Comparison of ENCODE assay signal across 13 cellular contexts in the genomic region with DNA sequence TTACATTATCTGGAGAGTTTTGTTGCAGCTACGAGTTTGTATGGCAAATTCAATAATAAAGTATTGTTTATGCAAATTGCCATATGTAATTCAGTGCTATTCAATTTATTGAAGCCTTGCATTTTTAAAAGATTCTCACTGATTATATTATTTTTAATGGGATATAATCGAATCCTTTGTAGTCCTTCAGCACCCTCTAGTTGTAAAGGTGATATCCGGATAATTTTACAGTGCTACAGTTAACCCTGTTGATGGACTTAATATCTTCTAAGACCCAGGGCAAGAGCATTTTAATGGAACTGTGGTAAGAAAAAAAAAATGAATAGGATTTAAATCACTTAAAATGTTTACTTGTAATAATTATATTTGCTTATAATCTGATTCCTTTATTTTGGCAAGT. TPM values are rescaled to one million over a fixed set of nuclear protein-coding genes. Genes with fewer than 3 reads are reported as not detected.
A peak's percentile ranks its signal among the peaks of the same experiment; 100 is the strongest.
DNase-seq lines count a peak whose midpoint lies in the region; ATAC-seq and TF ChIP-seq lines count a peak whose summit lies in the region.
"Had no signal": no experiment of that assay in that cellular context is flagged by ENCODE, and none has a peak within 500 bp of the region (broad histone marks: within the 10 kb centered on the region; RNA-seq: fewer than 3 reads in every experiment).

No MANE protein-coding gene starts in this region.

- H3K4me1 Mint-ChIP-seq in activated naive CD8-positive, alpha-beta T cell treated with anti-CD3 and anti-CD28 coated beads, Interleukin-2, amount 50 U/mL, for 24 hours, result no peaks in the 10 kb centered on the region

- no peak overlapping the region for H3K4me3 ChIP-seq in AG04449 (ENCODE audit: low read depth, low read length)
- H3K4me3 ChIP-seq in HCT116 (replicated peaks in 1 of 2; ENCODE audit: low read depth in 1 of 2, low read length in 2 of 2), result no peak overlapping the region
- H3K4me3 ChIP-seq in fibroblast of villous mesenchyme (ENCODE audit: low read depth, low read length), result no peak overlapping the region
- H3K4me3 ChIP-seq: body of pancreas, gastroesophageal sphincter, prostate gland, transverse colon had no signal

- H3K36me3 Mint-ChIP-seq in activated naive CD8-positive, alpha-beta T cell treated with anti-CD3 and anti-CD28 coated beads, Interleukin-2, amount 50 U/mL, for 24 hours (ENCODE audit: low read depth), result no peaks in the 10 kb centered on the region

- no peak overlapping the region for H3K9ac ChIP-seq in HCT116 (ENCODE audit: low read length)

- intact Hi-C loops in HCT116 (cut with micrococcal nuclease), result no loop called here

- DNase-seq in AG04449 (ENCODE audit: low read depth, low spot score), result no peak
- DNase-seq in HCT116 (ENCODE audit: low read depth, low spot score), result peak; percentile 10
- DNase-seq in fibroblast of villous mesenchyme (ENCODE audit: low read depth), result peak; percentile 16
- DNase-seq in hippocampal formation (lab: John Stamatoyannopoulos, UW), result no peak
- no peak for DNase-seq in activated naive CD8-positive, alpha-beta T cell treated with anti-CD3 and anti-CD28 coated beads, Interleukin-2, amount 50 U/mL, for 24 hours
- DNase-seq: body of pancreas, NCI-H1417 treated with DMSO at 0.1 percent for 48 hours, transverse colon had no signal

- ATAC-seq in HCT116 (peak; percentile 50; the same call in 1 of the 2 replicates), SK-N-SH treated with all-trans-retinoic acid at 6 μM for 48 hours (peak; percentile 59; the same call in 2 of the 3 replicates), HG03159 (IDR thresholded peaks at IDR 0.05; ENCODE audit: unreplicated experiment) (no peak), GM21786 (IDR thresholded peaks at IDR 0.05; ENCODE audit: unreplicated experiment) (no peak)
- ATAC-seq in activated naive CD8-positive, alpha-beta T cell treated with anti-CD3 and anti-CD28 coated beads, Interleukin-2, amount 50 U/mL, for 24 hours, result no peak
- ATAC-seq: body of pancreas, gastroesophageal sphincter had no signal

- H3K9me3 Mint-ChIP-seq in activated naive CD8-positive, alpha-beta T cell treated with anti-CD3 and anti-CD28 coated beads, Interleukin-2, amount 50 U/mL, for 24 hours, result peaks cover 3% of the 10 kb centered on the region

- POLR2A ChIA-PET in AG04449 (lab: Yijun Ruan, JAX) (no interaction called here), HCT116 (lab: Charles Lee) (no interaction called here)

- no peaks in the 10 kb centered on the region for H3K9me2 ChIP-seq in HCT116 (ENCODE audit: insufficient read depth)

- no peak overlapping the region for H3K4me2 ChIP-seq in HCT116 (ENCODE audit: low read length)

- H3K9me3 ChIP-seq in HCT116 (ENCODE audit: control insufficient read depth in 1 of 2, insufficient read depth in 1 of 2, low read depth in 1 of 2, low read length in 2 of 2), result no peaks in the 10 kb centered on the region
- H3K9me3 ChIP-seq: body of pancreas, gastroesophageal sphincter, prostate gland, transverse colon had no signal

- peak overlapping the region; percentile 66 for H2AFZ ChIP-seq in HCT116 (ENCODE audit: low read depth, low read length, poor library complexity, severe bottlenecking)

- H4K20me1 ChIP-seq in HCT116 (ENCODE audit: insufficient read depth), result no peaks in the 10 kb centered on the region

- CTCF ChIA-PET in AG04449 (lab: Yijun Ruan, JAX) (interaction anchor here (0.8 to 1.2 kb wide), 4 partner anchors 9 to 203 kb away, joined by 3 to 5 read pairs (median 3); no protein-coding TSS in a partner anchor), HCT116 (lab: Charles Lee) (interaction anchor here (1.4 kb wide), 1 partner anchor 696 kb away, joined by 4 read pairs; no protein-coding TSS in a partner anchor)

- no peak overlapping the region for H3K4me3 Mint-ChIP-seq in activated naive CD8-positive, alpha-beta T cell treated with anti-CD3 and anti-CD28 coated beads, Interleukin-2, amount 50 U/mL, for 24 hours

- no peaks in the 10 kb centered on the region for H3K27me3 Mint-ChIP-seq in activated naive CD8-positive, alpha-beta T cell treated with anti-CD3 and anti-CD28 coated beads, Interleukin-2, amount 50 U/mL, for 24 hours

- BruUV-seq in HCT116 (replicated peaks; lab: Mats Ljungman, UMichigan), result no TSS peak

- H3K36me3 ChIP-seq in HCT116 (ENCODE audit: control insufficient read depth in 1 of 2, insufficient read depth in 2 of 2, low read length in 2 of 2), result no peaks in the 10 kb centered on the region
- H3K36me3 ChIP-seq: gastroesophageal sphincter, prostate gland, transverse colon had no signal

- TF ChIP-seq CTCF in AG04449 (IDR thresholded peaks at IDR 0.05; ENCODE audit: insufficient read depth, low read length, missing control alignments) (peak; percentile 10), HCT116 (IDR thresholded peaks at IDR 0.05 in 2 of 3, conservative IDR thresholded peaks at IDR 0.05 in 1 of 3; ENCODE audit: borderline replicate concordance in 1 of 3, insufficient read depth in 1 of 3, low read depth in 2 of 3, low read length in 2 of 3) (peak in 2 of 3 experiments; percentile 26 to 45; a peak in 2 of 6 replicates), fibroblast of villous mesenchyme (IDR thresholded peaks at IDR 0.05; ENCODE audit: insufficient read depth, low read depth, low read length) (peak; percentile 34)

- H3K27ac ChIP-seq in HCT116 (ENCODE audit: low read depth, low read length), result no peak overlapping the region
- H3K27ac ChIP-seq: body of pancreas, gastroesophageal sphincter, prostate gland, transverse colon had no signal

- TF ChIP-seq POLR2A in HCT116 (IDR thresholded peaks at IDR 0.05; ENCODE audit: borderline replicate concordance, extremely low read depth, insufficient read depth, insufficient read length), result no peak

- RAD21 ChIA-PET in HCT116 (lab: Charles Lee; ENCODE audit: low non-redundant PET in 1 of 2, low total read pairs in 2 of 2, uncharacterized antibody in 2 of 2, unreplicated experiment in 2 of 2), result no interaction called here

- H3K79me2 ChIP-seq in HCT116 (ENCODE audit: insufficient read depth, low read length), result no peaks in the 10 kb centered on the region

- H3K27me3 ChIP-seq in HCT116 (ENCODE audit: insufficient read depth, low read length), result no peaks in the 10 kb centered on the region
- H3K27me3 ChIP-seq: body of pancreas, gastroesophageal sphincter, transverse colon had no signal

- H3K4me1 ChIP-seq in HCT116 (ENCODE audit: control insufficient read depth in 1 of 2, insufficient read depth in 2 of 2, low read length in 2 of 2), result no peaks in the 10 kb centered on the region
- H3K4me1 ChIP-seq: body of pancreas, gastroesophageal sphincter, prostate gland, transverse colon had no signal

- H3K27ac Mint-ChIP-seq in activated naive CD8-positive, alpha-beta T cell treated with anti-CD3 and anti-CD28 coated beads, Interleukin-2, amount 50 U/mL, for 24 hours, result no peak overlapping the region

- TF ChIP-seq RAD21 in HCT116 (IDR thresholded peaks at IDR 0.05; ENCODE audit: low read depth), result peak; percentile 66

TF ChIP-seq in HCT116, 20 proteins besides CTCF, POLR2A, EP300 and RAD21 (continues in another document):
- TF ChIP-seq EZH2phosphoT487 (IDR thresholded peaks at IDR 0.05; ENCODE audit: borderline replicate concordance) (no peak), ZFX (IDR thresholded peaks at IDR 0.05) (no peak), SRF (IDR thresholded peaks at IDR 0.05; ENCODE audit: low read depth) (no peak), SIN3A (IDR thresholded peaks at IDR 0.05; ENCODE audit: low read depth) (no peak)
- TF ChIP-seq, protein P1, sequence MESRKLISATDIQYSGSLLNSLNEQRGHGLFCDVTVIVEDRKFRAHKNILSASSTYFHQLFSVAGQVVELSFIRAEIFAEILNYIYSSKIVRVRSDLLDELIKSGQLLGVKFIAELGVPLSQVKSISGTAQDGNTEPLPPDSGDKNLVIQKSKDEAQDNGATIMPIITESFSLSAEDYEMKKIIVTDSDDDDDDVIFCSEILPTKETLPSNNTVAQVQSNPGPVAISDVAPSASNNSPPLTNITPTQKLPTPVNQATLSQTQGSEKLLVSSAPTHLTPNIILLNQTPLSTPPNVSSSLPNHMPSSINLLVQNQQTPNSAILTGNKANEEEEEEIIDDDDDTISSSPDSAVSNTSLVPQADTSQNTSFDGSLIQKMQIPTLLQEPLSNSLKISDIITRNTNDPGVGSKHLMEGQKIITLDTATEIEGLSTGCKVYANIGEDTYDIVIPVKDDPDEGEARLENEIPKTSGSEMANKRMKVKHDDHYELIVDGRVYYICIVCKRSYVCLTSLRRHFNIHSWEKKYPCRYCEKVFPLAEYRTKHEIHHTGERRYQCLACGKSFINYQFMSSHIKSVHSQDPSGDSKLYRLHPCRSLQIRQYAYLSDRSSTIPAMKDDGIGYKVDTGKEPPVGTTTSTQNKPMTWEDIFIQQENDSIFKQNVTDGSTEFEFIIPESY (IDR thresholded peaks at IDR 0.05; ENCODE audit: extremely low read depth, insufficient replicate concordance, low read length), result no peak

TF ChIP-seq in SK-N-SH treated with all-trans-retinoic acid at 6 μM for 48 hours, 23 proteins besides CTCF, POLR2A, EP300 and RAD21:
- no peak for TF ChIP-seq ARNTL (CRISPR knock-in tag; IDR thresholded peaks at IDR 0.05; ENCODE audit: borderline replicate concordance, low read depth)

RNA-seq across cellular contexts. Expression of a gene that starts 48.5 kb away (rescaled TPM):
- total RNA-seq in HCT116 (2021; ENCODE audit: unreplicated experiment), result not detected
- not detected in 2 replicates for polyA plus RNA-seq in HCT116 (2012)
- total RNA-seq in fibroblast of villous mesenchyme, result 1.9 TPM in 1 of 2 replicates, not detected in the other

Comparison
In these comparisons a context has a peak if more than half of its experiments do, and no peak if none do; other contexts are left out.
1. DNase-seq: peak in HCT116 (single experiment) and fibroblast of villous mesenchyme (single experiment); none in AG04449 (single experiment), hippocampal formation (0 of 2) and activated naive CD8-positive, alpha-beta T cell treated with anti-CD3 and anti-CD28 coated beads, Interleukin-2, amount 50 U/mL, for 24 hours (single experiment).
2. ATAC-seq: peak in HCT116 (single experiment) and SK-N-SH treated with all-trans-retinoic acid at 6 μM for 48 hours (single experiment); none in activated naive CD8-positive, alpha-beta T cell treated with anti-CD3 and anti-CD28 coated beads, Interleukin-2, amount 50 U/mL, for 24 hours (single experiment), HG03159 (single experiment) and GM21786 (single experiment).
3. Peak in every context shown above with its lines, with median percentiles within 50 percentile points of each other: CTCF ChIP-seq.